8 cellular contexts compared by ENCODE assay signal in the genomic region with DNA sequence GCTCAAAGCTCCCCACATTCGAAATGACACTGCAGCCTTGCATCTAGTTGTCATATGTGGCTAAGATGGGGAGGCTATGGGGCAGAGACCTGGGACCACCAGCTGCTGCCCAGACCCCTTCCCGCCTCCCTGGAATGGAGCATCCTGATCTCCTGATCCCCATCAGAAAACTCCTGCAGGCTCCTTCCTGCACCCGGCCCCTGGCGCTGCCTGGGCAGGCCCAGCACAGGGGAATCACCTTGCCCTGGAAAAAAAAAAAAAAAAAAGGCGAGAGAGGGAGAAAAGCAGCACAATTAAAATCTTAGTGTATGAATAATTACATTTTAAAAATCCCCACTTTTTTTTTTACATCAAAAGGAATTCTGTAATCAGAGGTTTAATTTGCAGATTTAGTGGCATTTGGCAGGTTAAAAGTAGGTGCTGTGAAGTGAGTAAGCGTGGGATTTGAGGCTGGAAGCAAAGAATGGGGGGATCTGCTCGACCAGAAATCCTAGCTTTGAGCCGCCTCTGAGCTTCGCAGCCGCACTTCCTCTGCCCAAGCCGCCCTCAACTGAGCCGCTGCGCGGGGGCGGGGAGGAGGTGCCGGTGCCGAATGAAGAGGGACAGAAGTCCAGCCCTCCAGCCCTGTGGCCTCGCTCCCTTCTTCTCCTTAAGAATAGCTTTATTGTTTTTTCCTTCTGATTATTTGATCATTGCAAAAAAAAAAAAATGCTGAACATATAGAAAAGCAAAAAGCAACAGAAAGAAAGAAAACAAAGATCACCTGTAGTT. TPM values are rescaled to one million over a fixed set of nuclear protein-coding genes. Genes with fewer than 3 reads are reported as not detected.
DNase-seq lines count a peak whose midpoint lies in the region; ATAC-seq and TF ChIP-seq lines count a peak whose summit lies in the region.

No MANE protein-coding gene starts in this region.

- H3K27ac Mint-ChIP-seq in MCF 10A (ENCODE audit: low read depth, unreplicated experiment) = no peak overlapping the region
- H3K27ac Mint-ChIP-seq in natural killer cell = no peak overlapping the region

- H3K27me3 Mint-ChIP-seq in MCF 10A (ENCODE audit: insufficient read depth, unreplicated experiment) (peaks cover 31% of the 10 kb centered on the region), natural killer cell (ENCODE audit: low read depth in 2 of 2) (peaks cover 36 to 42% of the 10 kb centered on the region in 2 donors)

- no peaks in the 10 kb centered on the region for H3K9me3 Mint-ChIP-seq in MCF 10A (ENCODE audit: unreplicated experiment)
- peaks cover 2 to 5% of the 10 kb centered on the region in 2 donors for H3K9me3 Mint-ChIP-seq in natural killer cell

- H3K4me3 Mint-ChIP-seq in MCF 10A (ENCODE audit: unreplicated experiment) (peak overlapping the region; percentile 53), natural killer cell (peak overlapping the region; percentile 32)

- intact Hi-C loops in MCF 10A (cut with micrococcal nuclease) = no loop called here
- intact Hi-C loops in natural killer cell (cut with micrococcal nuclease) = no loop called here

- BruUV-seq in MCF 10A (replicated peaks; lab: Mats Ljungman, UMichigan) = no TSS peak

- H3K36me3 Mint-ChIP-seq in MCF 10A (ENCODE audit: insufficient read depth, unreplicated experiment) (no peaks in the 10 kb centered on the region), natural killer cell (no peaks in the 10 kb centered on the region)

- CTCF ChIA-PET in MCF 10A (lab: Yijun Ruan, JAX) = interaction anchor here (0.5 to 2.2 kb wide), 6 partner anchors 9 to 470 kb away, joined by 3 to 21 read pairs (median 4); no protein-coding TSS in a partner anchor

- ATAC-seq in natural killer cell = peak in 2 of 3 donors; percentile 49 to 70
- no peak for ATAC-seq in HG02981 (IDR thresholded peaks at IDR 0.05; ENCODE audit: unreplicated experiment)
- no peak for ATAC-seq in HG03460 (IDR thresholded peaks at IDR 0.05; ENCODE audit: unreplicated experiment)

- H3K4me1 Mint-ChIP-seq in MCF 10A (ENCODE audit: insufficient read depth, unreplicated experiment) (peaks cover 10% of the 10 kb centered on the region), natural killer cell (peaks cover 12 to 15% of the 10 kb centered on the region in 2 donors)

- POLR2A ChIA-PET in MCF 10A (lab: Yijun Ruan, JAX) = interaction anchor here (0.7 to 1.0 kb wide), 3 partner anchors 12 to 382 kb away, joined by 3 read pairs; no protein-coding TSS in a partner anchor

- TF ChIP-seq CTCF in MCF 10A (IDR thresholded peaks at IDR 0.05; ENCODE audit: unreplicated experiment) = no peak
- no peak for TF ChIP-seq CTCF in natural killer cell (IDR thresholded peaks at IDR 0.05)

- peak; percentile 12 for DNase-seq in EH (ENCODE audit: low read depth)
- peak; percentile 66 for DNase-seq in NCI-H146 (lab: John Stamatoyannopoulos, UW)
- peak; percentile 35 for DNase-seq in MCF 10A (ENCODE audit: unreplicated experiment)
- no peak for DNase-seq in natural killer cell
- DNase-seq in T-helper 9 cell = no peak
- no peak for DNase-seq in SIG-M5 (lab: John Stamatoyannopoulos, UW)

RNA-seq across cellular contexts. Expression of gene THNSL2, which starts 30.0 kb away (rescaled TPM):
- 14.9 and 19.0 TPM in 2 replicates for total RNA-seq in MCF 10A (2022)
- total RNA-seq in natural killer cell = 1 to 10 TPM; 1.2 to 4.6 (median 2.4) TPM

Comparison
In these comparisons a context has a peak if more than half of its experiments do, and no peak if none do; other contexts are left out.
1. DNase-seq: peak in EH (single experiment), NCI-H146 (single experiment) and MCF 10A (single experiment); none in natural killer cell (single experiment), T-helper 9 cell (single experiment) and SIG-M5 (single experiment).
2. ATAC-seq: peak in natural killer cell (2 of 3); none in HG02981 (single experiment) and HG03460 (single experiment).